27 cellular contexts compared by ENCODE assay signal in genomic region chr5:6810641-6811405, GRCh38.
"Had no signal": no experiment of that assay in that cellular context is flagged by ENCODE, and none has a peak within 500 bp of the region (broad histone marks: within the 10 kb centered on the region; RNA-seq: fewer than 3 reads in every experiment).

No MANE protein-coding gene starts in this region.

- H3K27ac ChIP-seq: left ventricle myocardium inferior, neutrophil, ovary, right atrium auricular region, right lobe of liver, suprapubic skin, thoracic aorta, tibial artery, upper lobe of right lung had no signal

- H3K9me3 ChIP-seq: neutrophil, ovary, right lobe of liver, thoracic aorta, tibial artery had no signal

- H3K4me2 ChIP-seq: smooth muscle cell had no signal

- H3K27me3 Mint-ChIP-seq: progenitor cell of endocrine pancreas had no signal

- H3K4me1 ChIP-seq: left ventricle myocardium inferior, right atrium auricular region, suprapubic skin had no signal

- H3K4me3 ChIP-seq: left ventricle myocardium inferior, lung, ovary, right atrium auricular region, right lobe of liver, smooth muscle cell, suprapubic skin, thoracic aorta, tibial artery, upper lobe of right lung had no signal

- H3K4me3 Mint-ChIP-seq: mesothelial cell of epicardium; naive B cell; natural killer cell treated with Interleukin-12 subunit alpha and Interleukin-12 subunit beta and Interleukin-15 and Interleukin-18, amount 100 ng/mL, for 72 hours; stimulated activated naive CD8-positive, alpha-beta T cell treated with anti-CD3 and anti-CD28 coated beads, Interleukin-15, Interleukin-2, amounts not matched to agents 100 ng/mL and 50 ng/mL, for 24 hours had no signal

- H3K4me1 Mint-ChIP-seq: mesothelial cell of epicardium, naive B cell had no signal

- H3K36me3 Mint-ChIP-seq: mesothelial cell of epicardium had no signal

- H3K27me3 ChIP-seq: neutrophil, ovary, right atrium auricular region, right lobe of liver, suprapubic skin, tibial artery, upper lobe of right lung had no signal

- DNase-seq: hippocampal formation; kidney; left colon; left ventricle myocardium inferior; mesendoderm; naive B cell; occipital lobe; ovary; right lobe of liver; stimulated activated CD4-positive, alpha-beta T cell treated with anti-CD3 and anti-CD28 coated beads, Interleukin-1b, Interleukin-23, amount 100 ng/mL, for 48 hours; stimulated activated CD4-positive, alpha-beta T cell treated with anti-CD3 and anti-CD28 coated beads, Interleukin-2, amount 100 ng/mL, for 48 hours; stimulated activated CD4-positive, alpha-beta T cell treated with anti-CD3 and anti-CD28 coated beads, Interleukin-4, amount 100 ng/mL, for 4 hours; stimulated activated CD8-positive, alpha-beta memory T cell treated with anti-CD3 and anti-CD28 coated beads, Interleukin-4, amount 100 ng/mL, for 48 hours; stimulated activated naive CD4-positive, alpha-beta T cell; tibial artery; trophoblast cell; upper lobe of right lung had no signal

- ATAC-seq: left colon, right lobe of liver, upper lobe of right lung had no signal

- H3K27ac Mint-ChIP-seq: mesothelial cell of epicardium; naive B cell; natural killer cell treated with Interleukin-12 subunit alpha and Interleukin-12 subunit beta and Interleukin-15 and Interleukin-18, amount 100 ng/mL, for 72 hours; progenitor cell of endocrine pancreas; stimulated activated naive CD8-positive, alpha-beta T cell treated with anti-CD3 and anti-CD28 coated beads, Interleukin-15, Interleukin-2, amounts not matched to agents 100 ng/mL and 50 ng/mL, for 24 hours had no signal

- H3K36me3 ChIP-seq: left ventricle myocardium inferior, neutrophil, ovary, right atrium auricular region, right lobe of liver, suprapubic skin, thoracic aorta, tibial artery, upper lobe of right lung had no signal
